Comparison of ENCODE assay signal across 18 cellular contexts in the genomic region with DNA sequence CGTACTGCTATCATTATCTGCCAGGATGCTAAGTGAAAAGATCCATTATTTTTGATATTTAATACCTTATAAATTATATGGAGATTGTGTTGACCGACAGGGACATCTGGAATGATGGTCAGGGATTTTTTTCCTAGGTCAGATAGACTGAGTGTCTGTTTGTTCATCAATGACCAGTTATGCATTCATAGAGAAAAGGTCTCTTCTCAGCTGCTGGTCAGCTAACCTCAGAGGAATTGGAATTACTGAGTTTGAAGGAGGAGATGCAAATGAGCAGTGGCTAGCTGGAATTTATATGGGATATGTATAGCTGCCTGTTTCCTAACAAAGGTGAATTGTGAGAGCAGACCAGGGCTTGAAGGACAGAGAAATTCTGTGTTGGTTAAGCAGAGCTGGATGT. TPM values are rescaled to one million over a fixed set of nuclear protein-coding genes. Genes with fewer than 3 reads are reported as not detected.
DNase-seq lines count a peak whose midpoint lies in the region; ATAC-seq and TF ChIP-seq lines count a peak whose summit lies in the region.
"Had no signal": no experiment of that assay in that cellular context is flagged by ENCODE, and none has a peak within 500 bp of the region (broad histone marks: within the 10 kb centered on the region; RNA-seq: fewer than 3 reads in every experiment).

No MANE protein-coding gene starts in this region.

- TF ChIP-seq CTCF in esophagus squamous epithelium (IDR thresholded peaks at IDR 0.05) (no peak), neural progenitor cell (IDR thresholded peaks at IDR 0.05) (no peak)

- H3K27ac Mint-ChIP-seq in neural progenitor cell, result peak overlapping the region; percentile 79
- H3K27ac Mint-ChIP-seq: CD4-positive, alpha-beta memory T cell had no signal

- H3K4me2 ChIP-seq in neural progenitor cell, result peak overlapping the region; percentile 62
- H3K4me2 ChIP-seq: A549 had no signal

- no peak overlapping the region for H3K4me3 Mint-ChIP-seq in neural progenitor cell
- H3K4me3 Mint-ChIP-seq: CD4-positive, alpha-beta memory T cell had no signal

- DNase-seq in RPMI7951 (ENCODE audit: low read depth), result peak; percentile 35
- DNase-seq in esophagus squamous epithelium (lab: John Stamatoyannopoulos, UW), result no peak
- no peak for DNase-seq in neural progenitor cell (ENCODE audit: low spot score)
- no peak for DNase-seq in activated CD8-positive, alpha-beta memory T cell treated with anti-CD3 and anti-CD28 coated beads for 24 hours
- no peak for DNase-seq in activated naive CD4-positive, alpha-beta T cell treated with anti-CD3 and anti-CD28 coated beads, Interleukin-2, amount 50 U/mL, for 16 hours
- DNase-seq in putamen (ENCODE audit: low spot score), result no peak
- DNase-seq: BE2C; CD4-positive, alpha-beta memory T cell; COR-L47; DMS153; DMS79 treated with DMSO at 0.1 percent for 48 hours; EL; GM23248 had no signal

- H3K4me1 Mint-ChIP-seq in neural progenitor cell, result peaks cover 15% of the 10 kb centered on the region
- H3K4me1 Mint-ChIP-seq: CD4-positive, alpha-beta memory T cell had no signal

- no peak overlapping the region for H3K4me3 ChIP-seq in esophagus squamous epithelium
- H3K4me3 ChIP-seq in neural progenitor cell, result no peak overlapping the region
- H3K4me3 ChIP-seq: A549, GM23248 had no signal

- peaks cover 2% of the 10 kb centered on the region for H3K36me3 Mint-ChIP-seq in neural progenitor cell
- H3K36me3 Mint-ChIP-seq: CD4-positive, alpha-beta memory T cell had no signal

- H4K20me1 ChIP-seq in neural progenitor cell (ENCODE audit: low read depth), result no peaks in the 10 kb centered on the region

- H2AFZ ChIP-seq in neural progenitor cell (replicated peaks), result no peak overlapping the region
- H2AFZ ChIP-seq: GM23248 had no signal

- 43 to 60% methylated on average over 2 of the region's 2 CpGs for WGBS in esophagus squamous epithelium, 2 donors

- H3K27ac ChIP-seq in esophagus squamous epithelium, result peak overlapping the region; percentile 47 to 80 (median 62)
- peak overlapping the region; percentile 80 for H3K27ac ChIP-seq in neural progenitor cell
- H3K27ac ChIP-seq: A549, C4-2B, GM23248, HL-60 had no signal

- no peak overlapping the region for H3K9ac ChIP-seq in neural progenitor cell
- H3K9ac ChIP-seq: GM23248 had no signal

- H3K36me3 ChIP-seq in esophagus squamous epithelium (no peaks in the 10 kb centered on the region), neural progenitor cell (no peaks in the 10 kb centered on the region)
- H3K36me3 ChIP-seq: BE2C had no signal

- H3K9me3 ChIP-seq in esophagus squamous epithelium, result no peaks in the 10 kb centered on the region
- peaks cover 4% of the 10 kb centered on the region for H3K9me3 ChIP-seq in neural progenitor cell (ENCODE audit: low read depth)
- H3K9me3 ChIP-seq: A549, BE2C had no signal

- ATAC-seq in HG03196 (IDR thresholded peaks at IDR 0.05; ENCODE audit: unreplicated experiment), result no peak
- ATAC-seq: A549, HCT116 had no signal

- H3K4me1 ChIP-seq in esophagus squamous epithelium (peaks cover 0 to 25% (median 0%) of the 10 kb centered on the region in 3 donors), neural progenitor cell (peaks cover 24% of the 10 kb centered on the region)
- H3K4me1 ChIP-seq: A549, BE2C had no signal

- H3K9me3 Mint-ChIP-seq in neural progenitor cell, result peaks cover 10% of the 10 kb centered on the region
- H3K9me3 Mint-ChIP-seq: CD4-positive, alpha-beta memory T cell had no signal

- H3K27me3 ChIP-seq in esophagus squamous epithelium (no peaks in the 10 kb centered on the region), neural progenitor cell (no peaks in the 10 kb centered on the region)
- H3K27me3 ChIP-seq: BE2C had no signal

- H3F3A ChIP-seq in neural progenitor cell (ENCODE audit: low read depth), result peaks cover 28% of the 10 kb centered on the region

- H3K79me2 ChIP-seq in neural progenitor cell (ENCODE audit: low read depth), result no peaks in the 10 kb centered on the region

- H3K27me3 Mint-ChIP-seq in neural progenitor cell (ENCODE audit: insufficient read depth, low read depth), result peaks cover 10% of the 10 kb centered on the region
- H3K27me3 Mint-ChIP-seq: CD4-positive, alpha-beta memory T cell had no signal

- intact Hi-C loops in esophagus squamous epithelium (cut with DNase I), result no loop called here

- TF ChIP-seq POLR2A in esophagus squamous epithelium (IDR thresholded peaks at IDR 0.05), result no peak

RNA-seq across cellular contexts. Expression of gene LPAR4, which starts 21.8 kb away (rescaled TPM):
- total RNA-seq in RPMI7951 (2014; rRNA removed; shearing (Covaris generic)), result 0.78 and 1.3 TPM in 2 replicates
- total RNA-seq in esophagus squamous epithelium, result under 1 TPM in 2 of 4 donors, not detected in 2; 0.38 to 0.80 TPM
- 49.1 and 63.6 TPM in 2 replicates for total RNA-seq in neural progenitor cell (ENCODE audit: low replicate concordance)
- total RNA-seq: CD4-positive, alpha-beta memory T cell; GM23248 had no signal

Comparison
In these comparisons a context has a peak if more than half of its experiments do, and no peak if none do; other contexts are left out.
1. RNA of gene LPAR4, which starts 21.8 kb away (total RNA-seq): 49.1 to 63.6 TPM in neural progenitor cell; 0.78 to 1.3 TPM in RPMI7951 and 0.38 to 0.80 TPM in esophagus squamous epithelium; every median in the first group is over 10 times any median in the second.